8 cellular contexts compared by ENCODE assay signal in the genomic region with DNA sequence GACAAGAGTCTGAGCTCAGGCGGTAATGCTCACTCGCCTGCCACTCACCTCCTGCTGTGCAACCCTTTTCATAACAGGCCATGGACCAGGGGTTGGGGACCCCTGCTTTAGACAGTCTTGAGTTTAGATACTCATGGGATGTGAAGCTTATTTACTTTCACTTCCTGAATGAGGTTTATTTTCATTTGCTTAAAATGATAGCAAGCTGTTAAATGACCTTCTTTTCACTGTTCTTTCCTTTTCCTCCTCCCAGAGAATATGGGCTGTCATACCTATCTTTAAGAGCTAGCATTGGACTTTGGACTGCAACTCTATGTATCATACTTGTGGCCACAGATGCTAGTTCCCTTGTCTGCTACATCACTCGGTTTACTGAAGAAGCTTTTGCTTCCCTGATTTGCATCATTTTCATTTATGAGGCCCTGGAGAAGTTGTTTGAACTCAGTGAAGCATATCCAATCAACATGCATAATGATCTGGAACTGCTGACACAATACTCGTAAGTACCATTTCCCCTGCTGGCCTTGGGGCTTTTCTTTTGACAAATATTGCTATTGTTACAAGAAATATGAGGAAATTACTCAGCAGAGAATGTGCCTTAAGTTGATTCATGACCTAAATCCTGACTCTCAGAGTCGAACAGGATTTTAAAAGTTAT.
DNase-seq lines count a peak whose midpoint lies in the region; ATAC-seq and TF ChIP-seq lines count a peak whose summit lies in the region.

No MANE protein-coding gene starts in this region.

- H3K36me3 Mint-ChIP-seq in activated T-cell treated with anti-CD3 and anti-CD28 coated beads, Interleukin-2, amount 50 U/mL, for 72 hours (ENCODE audit: insufficient read depth in 2 of 2): no peaks in the 10 kb centered on the region

- no peak overlapping the region for H3K27ac ChIP-seq in mammary epithelial cell (ENCODE audit: insufficient read depth, low read depth, low read length)
- no peak overlapping the region for H3K27ac ChIP-seq in GM23248
- no peak overlapping the region for H3K27ac ChIP-seq in transverse colon

- ATAC-seq in activated T-cell treated with anti-CD3 and anti-CD28 coated beads, Interleukin-2, amount 50 U/mL, for 72 hours (replicated peaks in 1 of 2): peak; percentile 85 to 95
- peak; percentile 82 for ATAC-seq in HG02642 (IDR thresholded peaks at IDR 0.05; ENCODE audit: poor library complexity, unreplicated experiment)

- TF ChIP-seq CTCF in mammary epithelial cell (conservative IDR thresholded peaks at IDR 0.05 in 1 of 2, IDR thresholded peaks at IDR 0.05 in 1 of 2; ENCODE audit: extremely low read depth in 1 of 2, insufficient read depth in 1 of 2, low read depth in 1 of 2, low read length in 2 of 2) (no peak), transverse colon (IDR thresholded peaks at IDR 0.05) (no peak)

- H3K9me3 ChIP-seq in mammary epithelial cell (replicated peaks; ENCODE audit: insufficient read depth, low read length) (no peaks in the 10 kb centered on the region), GM23248 (ENCODE audit: low read depth) (no peaks in the 10 kb centered on the region), transverse colon (no peaks in the 10 kb centered on the region)

- no peaks in the 10 kb centered on the region for H3F3A ChIP-seq in GM23248 (ENCODE audit: insufficient read depth)

- H3K4me2 ChIP-seq in mammary epithelial cell (ENCODE audit: insufficient read depth, low read depth, low read length): peak overlapping the region; percentile 58
- no peak overlapping the region for H3K4me2 ChIP-seq in GM23248 (ENCODE audit: unreplicated experiment)

- H4K20me1 ChIP-seq in mammary epithelial cell (ENCODE audit: insufficient read depth, low read length) (no peaks in the 10 kb centered on the region), GM23248 (ENCODE audit: insufficient read depth) (no peaks in the 10 kb centered on the region)

- CTCF ChIA-PET in mammary epithelial cell (lab: Charles Lee; ENCODE audit: low non-redundant PET): no interaction called here

- peak; percentile 11 to 25 for DNase-seq in activated T-cell treated with anti-CD3 and anti-CD28 coated beads, Interleukin-2, amount 50 U/mL, for 72 hours
- DNase-seq in activated T-cell treated with anti-CD3 and anti-CD28 coated beads for 4 hours (no peak), NCI-H1436 treated with DMSO at 0.1 percent for 48 hours (lab: John Stamatoyannopoulos, UW) (peak; percentile 97), mammary epithelial cell (peak; percentile 51), GM23248 (no peak), transverse colon (no peak), amniotic stem cell (lab: John Stamatoyannopoulos, UW) (no peak)

- WGBS in mammary epithelial cell (ENCODE audit: low coverage, missing lambda C conversion rate): 42% methylated on average over 5 of the region's 5 CpGs
- WGBS in GM23248 (ENCODE audit: low coverage in 1 of 2, low lambda C conversion rate in 2 of 2, missing lambda C conversion rate in 2 of 2), 2 experiments: 54 to 56% methylated on average over 5 of the region's 5 CpGs
- WGBS in transverse colon (ENCODE audit: low coverage in 1 of 2), 2 donors: 63 to 71% methylated on average over 4 to 5 of the region's 5 CpGs

- peak overlapping the region in 1 of 2 donors; percentile 29 for H3K4me3 Mint-ChIP-seq in activated T-cell treated with anti-CD3 and anti-CD28 coated beads, Interleukin-2, amount 50 U/mL, for 72 hours

- no peaks in the 10 kb centered on the region for H3K36me3 ChIP-seq in mammary epithelial cell (ENCODE audit: insufficient read depth, low read length)
- no peaks in the 10 kb centered on the region for H3K36me3 ChIP-seq in GM23248 (ENCODE audit: low read depth)
- no peaks in the 10 kb centered on the region for H3K36me3 ChIP-seq in transverse colon

- dilution Hi-C loops in mammary epithelial cell (cut with HindIII; ENCODE audit: low sequenced_read_pairs): no loop called here

- H3K4me1 ChIP-seq in mammary epithelial cell (ENCODE audit: insufficient read depth, low read length) (peaks cover 7% of the 10 kb centered on the region), GM23248 (ENCODE audit: insufficient read depth) (no peaks in the 10 kb centered on the region), transverse colon (no peaks in the 10 kb centered on the region)

- no peak for TF ChIP-seq POLR2A in transverse colon (IDR thresholded peaks at IDR 0.05)

- H3K27ac Mint-ChIP-seq in activated T-cell treated with anti-CD3 and anti-CD28 coated beads, Interleukin-2, amount 50 U/mL, for 72 hours: peak overlapping the region; percentile 47

- H3K79me2 ChIP-seq in mammary epithelial cell (ENCODE audit: insufficient read depth, low read length) (no peaks in the 10 kb centered on the region), GM23248 (ENCODE audit: insufficient read depth) (no peaks in the 10 kb centered on the region)

- no peaks in the 10 kb centered on the region for H3K9me3 Mint-ChIP-seq in activated T-cell treated with anti-CD3 and anti-CD28 coated beads, Interleukin-2, amount 50 U/mL, for 72 hours

- in situ Hi-C loops in mammary epithelial cell (cut with MboI; ENCODE audit: low sequenced_read_pairs in 2 of 2) (no loop called here), GM23248 (cut with MboI) (no loop called here), transverse colon (cut with MboI; ENCODE audit: low pct_ligation_motif_present in 1 of 4, low pct_unique_long_range_greater_than_20kb in 1 of 4, low sequenced_read_pairs in 3 of 4) (no loop called here)

- peaks cover 6% of the 10 kb centered on the region for H3K27me3 Mint-ChIP-seq in activated T-cell treated with anti-CD3 and anti-CD28 coated beads, Interleukin-2, amount 50 U/mL, for 72 hours (ENCODE audit: low read depth)

- H3K9me2 ChIP-seq in GM23248 (ENCODE audit: insufficient read depth): no peaks in the 10 kb centered on the region

- H3K27me3 ChIP-seq in mammary epithelial cell (ENCODE audit: insufficient read depth, low read length): no peaks in the 10 kb centered on the region
- no peaks in the 10 kb centered on the region for H3K27me3 ChIP-seq in GM23248 (replicated peaks; ENCODE audit: insufficient read depth)
- no peaks in the 10 kb centered on the region for H3K27me3 ChIP-seq in transverse colon

- no peak for TF ChIP-seq EP300 in transverse colon (IDR thresholded peaks at IDR 0.05; ENCODE audit: low read depth)

- peak overlapping the region; percentile 23 for H2AFZ ChIP-seq in mammary epithelial cell (ENCODE audit: low read depth, low read length)
- no peak overlapping the region for H2AFZ ChIP-seq in GM23248

- H3K4me1 Mint-ChIP-seq in activated T-cell treated with anti-CD3 and anti-CD28 coated beads, Interleukin-2, amount 50 U/mL, for 72 hours (ENCODE audit: low read depth): peaks cover 11% of the 10 kb centered on the region

- intact Hi-C loops in mammary epithelial cell (cut with micrococcal nuclease): no loop called here
- intact Hi-C loops in transverse colon (cut with DNase I; ENCODE audit: low total_unique reads): no loop called here

- no peak overlapping the region for H3K4me3 ChIP-seq in mammary epithelial cell (replicated peaks in 1 of 3; ENCODE audit: insufficient read depth in 1 of 3, low read depth in 2 of 3, low read length in 3 of 3)
- H3K4me3 ChIP-seq in GM23248: no peak overlapping the region
- no peak overlapping the region for H3K4me3 ChIP-seq in transverse colon

- BruUV-seq in mammary epithelial cell (replicated peaks; lab: Mats Ljungman, UMichigan): no TSS peak

- H3K9ac ChIP-seq in mammary epithelial cell (ENCODE audit: insufficient read depth, low read length): no peak overlapping the region
- H3K9ac ChIP-seq in GM23248: no peak overlapping the region

Comparison
In these comparisons a context has a peak if more than half of its experiments do, and no peak if none do; other contexts are left out.
1. DNase-seq: peak in activated T-cell treated with anti-CD3 and anti-CD28 coated beads, Interleukin-2, amount 50 U/mL, for 72 hours (2 of 2), NCI-H1436 treated with DMSO at 0.1 percent for 48 hours (single experiment) and mammary epithelial cell (single experiment); none in activated T-cell treated with anti-CD3 and anti-CD28 coated beads for 4 hours (single experiment), GM23248 (single experiment), transverse colon (single experiment) and amniotic stem cell (single experiment).